ENCODE assay signal across 8 cellular contexts in genomic region chr16:30193615-30194014, GRCh38. TPM values are rescaled to one million over a fixed set of nuclear protein-coding genes. Genes with fewer than 3 reads are reported as not detected.
DNase-seq lines count a peak whose midpoint lies in the region; ATAC-seq and TF ChIP-seq lines count a peak whose summit lies in the region.
"Not testable (repeated sequence)": the region's sequence is repeated elsewhere in the genome, so short reads cannot be mapped to it uniquely, and the experiment has no call there.

Gene BOLA2B, minus strand, starts transcription at chr16:30193666. Its CDS starts 71 bp downstream, at chr16:30193595.
Gene SLX1A, plus strand, starts transcription at chr16:30193875. Its CDS starts 210 bp downstream, at chr16:30194085.

- H3K27me3 Mint-ChIP-seq in activated naive CD8-positive, alpha-beta T cell treated with anti-CD3 and anti-CD28 coated beads for 36 hours = not testable (repeated sequence)

- H3K79me2 ChIP-seq in DOHH2 (ENCODE audit: control insufficient read depth, low read length); MM.1S (ENCODE audit: low read length): not testable (repeated sequence)

- not testable (repeated sequence) for H3K9me3 Mint-ChIP-seq in activated naive CD8-positive, alpha-beta T cell treated with anti-CD3 and anti-CD28 coated beads for 36 hours

- not testable (repeated sequence) for H3K9me3 ChIP-seq in DOHH2 (ENCODE audit: control insufficient read depth, insufficient read depth, low read length); MM.1S (replicated peaks; ENCODE audit: insufficient read depth, low read length); mononuclear cell (ENCODE audit: low read depth, low read length); stomach

- H3K9me2 ChIP-seq in DOHH2 (replicated peaks; ENCODE audit: control insufficient read depth, low read length); MM.1S (replicated peaks; ENCODE audit: insufficient read depth, low read length): not testable (repeated sequence)

- not testable (repeated sequence) for H2AFZ ChIP-seq in MM.1S (ENCODE audit: low read length)

- peak within 1 kb of the TSS; percentile 39; the same call in 1 of the 2 replicates for H3K4me2 ChIP-seq in DOHH2 (ENCODE audit: low read length)
- not testable (repeated sequence) for H3K4me2 ChIP-seq in MM.1S (ENCODE audit: low read depth, low read length)

- not testable (repeated sequence) for H3K27ac Mint-ChIP-seq in activated naive CD8-positive, alpha-beta T cell treated with anti-CD3 and anti-CD28 coated beads for 36 hours

- not testable (repeated sequence) for H3F3A ChIP-seq in DOHH2 (ENCODE audit: control insufficient read depth, insufficient read depth); MM.1S (ENCODE audit: insufficient read depth, low read length)

- H3K9ac ChIP-seq in MM.1S (ENCODE audit: low read length) = not testable (repeated sequence)

- TF ChIP-seq CTCF in DOHH2 (IDR thresholded peaks at IDR 0.05; ENCODE audit: low read depth, low read length, poor library complexity, severe bottlenecking); MM.1S (IDR thresholded peaks at IDR 0.05; ENCODE audit: low read length); fibroblast of the aortic adventitia (IDR thresholded peaks at IDR 0.05; ENCODE audit: insufficient read depth, low read length); stomach (IDR thresholded peaks at IDR 0.05): not testable (repeated sequence)

- ATAC-seq in GM21360 (IDR thresholded peaks at IDR 0.05; ENCODE audit: unreplicated experiment) (peak; percentile 76), HG03039 (IDR thresholded peaks at IDR 0.05; ENCODE audit: unreplicated experiment) (peak; percentile 85)

- DNase-seq in MM.1S; activated naive CD8-positive, alpha-beta T cell treated with anti-CD3 and anti-CD28 coated beads for 36 hours; fibroblast of the aortic adventitia (ENCODE audit: low read depth); stomach: not testable (repeated sequence)

- intact Hi-C loops in stomach (cut with DNase I; ENCODE audit: low total_unique reads) = not testable (repeated sequence)

- TF ChIP-seq EP300 in stomach (IDR thresholded peaks at IDR 0.05) = not testable (repeated sequence)

- H3K27me3 ChIP-seq in DOHH2 (ENCODE audit: control insufficient read depth, low read length); MM.1S (replicated peaks; ENCODE audit: insufficient read depth, low read length); mononuclear cell (ENCODE audit: insufficient read depth, low read length); stomach: not testable (repeated sequence)

- H3K4me1 ChIP-seq in DOHH2 (ENCODE audit: control insufficient read depth, low read length); MM.1S (ENCODE audit: low read length); mononuclear cell (ENCODE audit: insufficient read depth, low read length); stomach: not testable (repeated sequence)

- not testable (repeated sequence) for H4K20me1 ChIP-seq in DOHH2 (ENCODE audit: control insufficient read depth, insufficient read depth, low read depth, low read length); MM.1S (ENCODE audit: insufficient read depth, low read length)

- WGBS in stomach, 5 donors = no CpG with 5 or more reads among the region's 34 CpGs

- H3K4me3 Mint-ChIP-seq in activated naive CD8-positive, alpha-beta T cell treated with anti-CD3 and anti-CD28 coated beads for 36 hours = not testable (repeated sequence)

- H3K27ac ChIP-seq in DOHH2 (ENCODE audit: low read depth, low read length); MM.1S (ENCODE audit: low read length): not testable (repeated sequence)
- peak within 1 kb of the TSS in 3 of 5 donors; percentile 59 to 66 (median 61) for H3K27ac ChIP-seq in stomach

- not testable (repeated sequence) for H3K4me1 Mint-ChIP-seq in activated naive CD8-positive, alpha-beta T cell treated with anti-CD3 and anti-CD28 coated beads for 36 hours

- TF ChIP-seq POLR2A in stomach (IDR thresholded peaks at IDR 0.05) = not testable (repeated sequence)

- H3K4me3 ChIP-seq in DOHH2 (ENCODE audit: low read length) = peak within 1 kb of the TSS; percentile 61
- H3K4me3 ChIP-seq in MM.1S (ENCODE audit: low read length) = peak within 1 kb of the TSS; percentile 41; the same call in 1 of the 2 replicates
- H3K4me3 ChIP-seq in fibroblast of the aortic adventitia (ENCODE audit: low read depth, low read length) = peak within 1 kb of the TSS; percentile 64
- peak within 1 kb of the TSS; percentile 20 for H3K4me3 ChIP-seq in mononuclear cell (ENCODE audit: low read length)
- H3K4me3 ChIP-seq in stomach = peak within 1 kb of the TSS; percentile 40 to 51 (median 46)

- not testable (repeated sequence) for H3K36me3 Mint-ChIP-seq in activated naive CD8-positive, alpha-beta T cell treated with anti-CD3 and anti-CD28 coated beads for 36 hours

- not testable (repeated sequence) for H3K36me3 ChIP-seq in DOHH2 (ENCODE audit: control insufficient read depth, low read length); MM.1S (replicated peaks; ENCODE audit: insufficient read depth, low read length); stomach

RNA-seq across cellular contexts. Expression of gene BOLA2B, which starts in this region (rescaled TPM):
- total RNA-seq in activated naive CD8-positive, alpha-beta T cell treated with anti-CD3 and anti-CD28 coated beads for 36 hours = 100 to 1,000 TPM; 252 to 257 TPM
- 68.6 and 137 TPM in 2 replicates for total RNA-seq in fibroblast of the aortic adventitia (ENCODE audit: low replicate concordance)
- 35.4 TPM for total RNA-seq in mononuclear cell
- 100 to 1,000 TPM in 2 of 5 donors, 10 to 100 TPM in 2, not detected in 1; 21.3 to 415 (median 168) TPM for total RNA-seq in stomach
- polyA plus RNA-seq in stomach = 100 to 1,000 TPM; 281 to 322 (median 321) TPM

RNA-seq across cellular contexts. Expression of gene SLX1A, which starts in this region (rescaled TPM):
- 10 to 100 TPM; 64.2 to 65.7 TPM for total RNA-seq in activated naive CD8-positive, alpha-beta T cell treated with anti-CD3 and anti-CD28 coated beads for 36 hours
- total RNA-seq in fibroblast of the aortic adventitia (ENCODE audit: low replicate concordance) (12.0 and 52.4 TPM in 2 replicates), mononuclear cell (22.5 TPM), stomach (10 to 100 TPM in 3 of 5 donors, 1 to 10 TPM in 2; 2.3 to 86.9 (median 19.0) TPM)
- 10 to 100 TPM; 80.8 to 86.0 (median 84.2) TPM for polyA plus RNA-seq in stomach
